10 cellular contexts compared by ENCODE assay signal in the genomic region with DNA sequence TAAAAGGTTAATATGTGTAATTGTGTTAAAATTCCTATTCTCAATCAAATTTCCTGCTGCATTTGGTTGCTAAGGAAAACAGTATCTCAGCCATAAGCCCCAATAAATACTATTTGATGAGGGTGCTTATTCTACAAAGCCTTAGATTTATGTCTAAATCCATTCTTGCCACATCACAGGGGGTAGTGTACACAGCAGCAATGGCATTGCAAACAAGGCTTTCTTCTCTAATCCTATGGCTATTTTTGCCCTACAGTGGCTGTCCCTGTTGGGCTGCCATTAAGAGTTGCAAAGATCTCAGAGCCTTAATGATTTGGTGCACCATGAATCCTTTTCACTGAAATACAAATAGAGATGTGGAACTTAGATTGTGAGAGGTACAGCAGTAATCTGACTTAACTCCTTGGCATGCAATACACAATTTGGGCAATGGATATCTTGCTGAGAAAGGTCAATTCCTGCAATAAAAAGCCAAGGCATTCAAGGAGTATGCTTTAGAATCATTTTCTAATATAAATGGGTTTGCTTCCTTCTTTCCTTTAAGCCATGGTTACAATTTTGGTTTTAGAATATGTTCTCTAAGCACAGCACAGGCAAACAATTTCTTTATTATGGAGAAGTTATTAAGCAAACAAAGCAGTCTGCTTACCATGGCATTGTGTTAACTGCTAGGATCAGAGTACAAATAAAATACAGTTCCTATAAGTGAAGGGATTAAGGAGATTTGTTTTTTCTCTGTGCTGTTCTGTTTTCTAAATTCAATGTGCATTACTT.
"Had no signal": no experiment of that assay in that cellular context is flagged by ENCODE, and none has a peak within 500 bp of the region (broad histone marks: within the 10 kb centered on the region; RNA-seq: fewer than 3 reads in every experiment).

No MANE protein-coding gene starts in this region.

- H3K9ac ChIP-seq: parathyroid adenoma had no signal

- DNase-seq: activated effector memory CD4-positive, alpha-beta T cell treated with anti-CD3 and anti-CD28 coated beads, Interleukin-2, amount 50 U/mL, for 16 hours; activated naive CD8-positive, alpha-beta T cell treated with anti-CD3 and anti-CD28 coated beads for 36 hours; activated T-cell treated with anti-CD3 and anti-CD28 coated beads, Interleukin-2, amount 50 U/mL, for 24 hours; anterior cingulate cortex; hypothalamus; kidney glomerular epithelial cell; tibial artery had no signal

- H3K79me2 ChIP-seq: parathyroid adenoma had no signal

- H3K36me3 ChIP-seq: esophagus muscularis mucosa, vagina had no signal

- H3K9me3 ChIP-seq: esophagus muscularis mucosa, vagina had no signal

- H2AFZ ChIP-seq: parathyroid adenoma had no signal

- H3K4me1 ChIP-seq: esophagus muscularis mucosa, parathyroid adenoma, tibial artery, vagina had no signal

- H3K4me3 ChIP-seq: esophagus muscularis mucosa, tibial artery, vagina had no signal

- H3K27ac ChIP-seq: esophagus muscularis mucosa, parathyroid adenoma, tibial artery, vagina had no signal

- H3K27me3 ChIP-seq: esophagus muscularis mucosa, tibial artery, vagina had no signal
